ENCODE assay signal across 19 cellular contexts in genomic region chr1:22702255-22702654, GRCh38. TPM values are rescaled to one million over a fixed set of nuclear protein-coding genes. Genes with fewer than 3 reads are reported as not detected.
DNase-seq lines count a peak whose midpoint lies in the region; TF ChIP-seq lines count a peak whose summit lies in the region.
"Had no signal": no experiment of that assay in that cellular context is flagged by ENCODE, and none has a peak within 500 bp of the region (broad histone marks: within the 10 kb centered on the region; RNA-seq: fewer than 3 reads in every experiment).

No MANE protein-coding gene starts in this region.

- no peak overlapping the region for H2BK5ac ChIP-seq in neuronal stem cell (ENCODE audit: low read length)

- no peaks in the 10 kb centered on the region for H3K9me3 Mint-ChIP-seq in Caco-2 (ENCODE audit: unreplicated experiment)
- no peaks in the 10 kb centered on the region for H3K9me3 Mint-ChIP-seq in activated CD4-positive, alpha-beta memory T cell treated with anti-CD3 and anti-CD28 coated beads, Interleukin-2, amount 10 ng/mL, durations not matched to agents 7 days and 5 days
- no peaks in the 10 kb centered on the region for H3K9me3 Mint-ChIP-seq in activated T-helper 2 cell treated with anti-CD3 and anti-CD28 coated beads, Interferon-gamma antibody, Interleukin-2, Interleukin-4, amounts not matched to agents 10 μg/mL and 5 μg/mL and 100 μg/mL, durations not matched to agents 14 hours and 24 hours and 36 hours
- H3K9me3 Mint-ChIP-seq: CD4-positive, alpha-beta T cell had no signal

- no peak overlapping the region for H3K23ac ChIP-seq in neuronal stem cell (ENCODE audit: low read depth, low read length, poor library complexity)

- no peak overlapping the region for H2AFZ ChIP-seq in neuronal stem cell (ENCODE audit: low read length)
- H2AFZ ChIP-seq: PC-9 had no signal

- H3K14ac ChIP-seq in neuronal stem cell (ENCODE audit: low read length): no peak overlapping the region

- peak; percentile 84 to 85 for DNase-seq in Caco-2
- peak in 2 of 3 donors; percentile 72 to 77 for DNase-seq in Peyer's patch
- DNase-seq in left kidney (ENCODE audit: low read depth, low spot score): peak; percentile 28
- no peak for DNase-seq in neuronal stem cell (ENCODE audit: low spot score)
- no peak for DNase-seq in SKM-1 treated with dmso at 0.1 percent for 144 hours (lab: John Stamatoyannopoulos, UW; ENCODE audit: unreplicated experiment)
- DNase-seq in stimulated activated naive CD4-positive, alpha-beta T cell (lab: John Stamatoyannopoulos, UW): no peak
- no peak for DNase-seq in activated CD4-positive, alpha-beta memory T cell treated with anti-CD3 and anti-CD28 coated beads, Interleukin-2, amount 10 ng/mL, durations not matched to agents 7 days and 5 days
- no peak for DNase-seq in activated T-helper 2 cell treated with anti-CD3 and anti-CD28 coated beads, Interferon-gamma antibody, Interleukin-2, Interleukin-4, amounts not matched to agents 10 μg/mL and 5 μg/mL and 100 μg/mL, durations not matched to agents 14 hours and 24 hours and 36 hours (ENCODE audit: low spot score)
- DNase-seq: BE2C; CD4-positive, alpha-beta T cell; NCI-H1417; NCI-H1930; NCI-H524; PC-9 had no signal

- no peak overlapping the region for H4K91ac ChIP-seq in neuronal stem cell (ENCODE audit: low read depth, low read length, poor library complexity)

- no peak overlapping the region for H4K8ac ChIP-seq in neuronal stem cell (ENCODE audit: low read depth, low read length)

- TF ChIP-seq POLR2A in Peyer's patch (IDR thresholded peaks at IDR 0.05): no peak

- H2BK15ac ChIP-seq in neuronal stem cell (ENCODE audit: low read length): no peak overlapping the region

- no CpG with 5 or more reads among the region's 8 CpGs for WGBS in neuronal stem cell (ENCODE audit: extremely low coverage in 2 of 2, insufficient read length in 2 of 2, insufficient replicate concordance in 1 of 2), 2 donors

- H3K9ac ChIP-seq in neuronal stem cell (ENCODE audit: low read depth, low read length, poor library complexity): no peak overlapping the region

- TF ChIP-seq CTCF in Caco-2 (IDR thresholded peaks at IDR 0.05; ENCODE audit: insufficient read depth in 1 of 2, low read depth in 1 of 2, low read length in 1 of 2, severe bottlenecking in 1 of 2, unreplicated experiment in 1 of 2): no peak
- TF ChIP-seq CTCF in Peyer's patch (IDR thresholded peaks at IDR 0.05): no peak

- H2AK5ac ChIP-seq in neuronal stem cell (ENCODE audit: low read depth, low read length): peak overlapping the region; percentile 21

- H3K27me3 ChIP-seq in Caco-2 (replicated peaks; ENCODE audit: control insufficient read depth, insufficient read depth, low read length) (no peaks in the 10 kb centered on the region), Peyer's patch (no peaks in the 10 kb centered on the region), neuronal stem cell (ENCODE audit: control insufficient read depth in 3 of 3, insufficient read depth in 3 of 3, low read depth in 1 of 3, low read length in 3 of 3) (peaks cover 0 to 4% (median 0%) of the 10 kb centered on the region in 3 experiments)
- H3K27me3 ChIP-seq: BE2C had no signal

- H3K27ac ChIP-seq in Peyer's patch (peak overlapping the region in 2 of 4 donors; percentile 66 to 73), neuronal stem cell (replicated peaks; ENCODE audit: low read length) (no peak overlapping the region)
- H3K27ac ChIP-seq: PC-9 had no signal

- H3K27me3 Mint-ChIP-seq in Caco-2 (ENCODE audit: insufficient read depth, unreplicated experiment): no peaks in the 10 kb centered on the region
- peaks cover 14% of the 10 kb centered on the region for H3K27me3 Mint-ChIP-seq in activated CD4-positive, alpha-beta memory T cell treated with anti-CD3 and anti-CD28 coated beads, Interleukin-2, amount 10 ng/mL, durations not matched to agents 7 days and 5 days
- no peaks in the 10 kb centered on the region for H3K27me3 Mint-ChIP-seq in activated T-helper 2 cell treated with anti-CD3 and anti-CD28 coated beads, Interferon-gamma antibody, Interleukin-2, Interleukin-4, amounts not matched to agents 10 μg/mL and 5 μg/mL and 100 μg/mL, durations not matched to agents 14 hours and 24 hours and 36 hours (ENCODE audit: low read depth)

- H3K4me3 ChIP-seq in Caco-2 (ENCODE audit: low read depth, low read length): no peak overlapping the region
- H3K4me3 ChIP-seq in Peyer's patch: no peak overlapping the region
- H3K4me3 ChIP-seq in neuronal stem cell (ENCODE audit: low read length in 2 of 2): no peak overlapping the region
- H3K4me3 ChIP-seq: K562, PC-9 had no signal

- H3K36me3 Mint-ChIP-seq in Caco-2 (ENCODE audit: insufficient read depth, unreplicated experiment): no peaks in the 10 kb centered on the region
- no peaks in the 10 kb centered on the region for H3K36me3 Mint-ChIP-seq in activated CD4-positive, alpha-beta memory T cell treated with anti-CD3 and anti-CD28 coated beads, Interleukin-2, amount 10 ng/mL, durations not matched to agents 7 days and 5 days (ENCODE audit: low read depth)
- no peaks in the 10 kb centered on the region for H3K36me3 Mint-ChIP-seq in activated T-helper 2 cell treated with anti-CD3 and anti-CD28 coated beads, Interferon-gamma antibody, Interleukin-2, Interleukin-4, amounts not matched to agents 10 μg/mL and 5 μg/mL and 100 μg/mL, durations not matched to agents 14 hours and 24 hours and 36 hours (ENCODE audit: low read depth)

- no peak overlapping the region for H2BK120ac ChIP-seq in neuronal stem cell (ENCODE audit: low read depth, low read length)

- no peak overlapping the region for H2BK12ac ChIP-seq in neuronal stem cell (ENCODE audit: low read length)

- CTCF ChIA-PET in Caco-2 (lab: Charles Lee): interaction anchor here (0.6 to 1.7 kb wide), 3 partner anchors 13 to 318 kb away, joined by 3 to 6 read pairs (median 3); no protein-coding TSS in a partner anchor
- CTCF ChIA-PET in activated CD4-positive, alpha-beta memory T cell treated with anti-CD3 and anti-CD28 coated beads, Interleukin-2, amount 10 ng/mL, durations not matched to agents 7 days and 5 days (lab: Charles Lee): interaction anchor here (1.2 to 3.1 kb wide), 2 partner anchors 186 to 228 kb away, joined by 4 to 24 read pairs; no protein-coding TSS in a partner anchor

- H3K79me1 ChIP-seq in neuronal stem cell (ENCODE audit: low read depth, low read length): no peaks in the 10 kb centered on the region

- peak overlapping the region; percentile 96 for H3K27ac Mint-ChIP-seq in Caco-2 (ENCODE audit: unreplicated experiment)
- H3K27ac Mint-ChIP-seq in activated CD4-positive, alpha-beta memory T cell treated with anti-CD3 and anti-CD28 coated beads, Interleukin-2, amount 10 ng/mL, durations not matched to agents 7 days and 5 days: no peak overlapping the region
- no peak overlapping the region for H3K27ac Mint-ChIP-seq in activated T-helper 2 cell treated with anti-CD3 and anti-CD28 coated beads, Interferon-gamma antibody, Interleukin-2, Interleukin-4, amounts not matched to agents 10 μg/mL and 5 μg/mL and 100 μg/mL, durations not matched to agents 14 hours and 24 hours and 36 hours
- H3K27ac Mint-ChIP-seq: CD4-positive, alpha-beta T cell had no signal

- no peak overlapping the region for H3K4ac ChIP-seq in neuronal stem cell (ENCODE audit: low read length)

- H3K4me1 Mint-ChIP-seq in Caco-2 (ENCODE audit: low read depth, unreplicated experiment): peaks cover 28% of the 10 kb centered on the region
- no peaks in the 10 kb centered on the region for H3K4me1 Mint-ChIP-seq in activated CD4-positive, alpha-beta memory T cell treated with anti-CD3 and anti-CD28 coated beads, Interleukin-2, amount 10 ng/mL, durations not matched to agents 7 days and 5 days
- no peaks in the 10 kb centered on the region for H3K4me1 Mint-ChIP-seq in activated T-helper 2 cell treated with anti-CD3 and anti-CD28 coated beads, Interferon-gamma antibody, Interleukin-2, Interleukin-4, amounts not matched to agents 10 μg/mL and 5 μg/mL and 100 μg/mL, durations not matched to agents 14 hours and 24 hours and 36 hours (ENCODE audit: low read depth)

- H3K36me3 ChIP-seq in Caco-2 (ENCODE audit: control insufficient read depth, insufficient read depth, low read length): no peaks in the 10 kb centered on the region
- H3K36me3 ChIP-seq in Peyer's patch: no peaks in the 10 kb centered on the region
- no peaks in the 10 kb centered on the region for H3K36me3 ChIP-seq in neuronal stem cell (replicated peaks in 1 of 2; ENCODE audit: control insufficient read depth in 2 of 2, insufficient read depth in 2 of 2, low read length in 2 of 2)
- H3K36me3 ChIP-seq: BE2C had no signal

- H3K4me2 ChIP-seq in neuronal stem cell (ENCODE audit: insufficient read depth, low read length, poor library complexity, severe bottlenecking): no peak overlapping the region
- H3K4me2 ChIP-seq: PC-9 had no signal

- BruUV-seq in Caco-2 (replicated peaks; lab: Mats Ljungman, UMichigan): no TSS peak

- peak overlapping the region; percentile 18 for H3K4me3 Mint-ChIP-seq in Caco-2 (ENCODE audit: unreplicated experiment)
- H3K4me3 Mint-ChIP-seq in activated CD4-positive, alpha-beta memory T cell treated with anti-CD3 and anti-CD28 coated beads, Interleukin-2, amount 10 ng/mL, durations not matched to agents 7 days and 5 days: no peak overlapping the region
- no peak overlapping the region for H3K4me3 Mint-ChIP-seq in activated T-helper 2 cell treated with anti-CD3 and anti-CD28 coated beads, Interferon-gamma antibody, Interleukin-2, Interleukin-4, amounts not matched to agents 10 μg/mL and 5 μg/mL and 100 μg/mL, durations not matched to agents 14 hours and 24 hours and 36 hours (ENCODE audit: low read depth)
- H3K4me3 Mint-ChIP-seq: CD4-positive, alpha-beta T cell had no signal

- H3K4me1 ChIP-seq in Caco-2 (peaks cover 34% of the 10 kb centered on the region), Peyer's patch (peaks cover 0 to 9% (median 0%) of the 10 kb centered on the region in 4 donors), neuronal stem cell (ENCODE audit: control insufficient read depth in 2 of 2, insufficient read depth in 1 of 2, low read depth in 1 of 2, low read length in 2 of 2) (peaks cover 4 to 5% of the 10 kb centered on the region in 2 donors)
- H3K4me1 ChIP-seq: BE2C had no signal

- no peaks in the 10 kb centered on the region for H3K9me3 ChIP-seq in Caco-2
- no peaks in the 10 kb centered on the region for H3K9me3 ChIP-seq in Peyer's patch
- no peaks in the 10 kb centered on the region for H3K9me3 ChIP-seq in neuronal stem cell (replicated peaks in 1 of 2; ENCODE audit: control insufficient read depth in 2 of 2, insufficient read depth in 1 of 2, low read depth in 1 of 2, low read length in 2 of 2)
- H3K9me3 ChIP-seq: BE2C had no signal

- intact Hi-C loops in Caco-2 (cut with micrococcal nuclease; ENCODE audit: unreplicated experiment): loop anchor here (5.0 kb wide), 2 partner anchors 90 to 160 kb away; no protein-coding TSS in a partner anchor
- intact Hi-C loops in activated T-helper 2 cell treated with anti-CD3 and anti-CD28 coated beads, Interferon-gamma antibody, Interleukin-2, Interleukin-4, amounts not matched to agents 10 μg/mL and 5 μg/mL and 100 μg/mL, durations not matched to agents 14 hours and 24 hours and 36 hours (cut with micrococcal nuclease): loop anchor here (10.0 kb wide), 1 partner anchor 183 kb away; no protein-coding TSS in a partner anchor

- POLR2A ChIA-PET in Caco-2 (lab: Charles Lee): no interaction called here
- POLR2A ChIA-PET in activated CD4-positive, alpha-beta memory T cell treated with anti-CD3 and anti-CD28 coated beads, Interleukin-2, amount 10 ng/mL, durations not matched to agents 7 days and 5 days (lab: Charles Lee): interaction anchor here (0.6 kb wide), 1 partner anchor 642 kb away, joined by 3 read pairs; the partner anchor contains the start of gene HNRNPR

- peak overlapping the region; percentile 35 for H3K18ac ChIP-seq in neuronal stem cell (ENCODE audit: low read length)

RNA-seq across cellular contexts. Expression of gene EPHB2, which starts 8.4 kb away (rescaled TPM):
- total RNA-seq in Caco-2 (2022): 30.1 and 31.5 TPM in 2 replicates
- total RNA-seq in Peyer's patch: 10 to 100 TPM; 24.5 to 71.0 (median 53.9) TPM
- polyA plus RNA-seq in neuronal stem cell (2013, experiment 1 of 2): 25.3 TPM
- 26.4 TPM for polyA plus RNA-seq in neuronal stem cell (2013, experiment 2 of 2)
- not detected for total RNA-seq in activated CD4-positive, alpha-beta memory T cell treated with anti-CD3 and anti-CD28 coated beads, Interleukin-2, amount 10 ng/mL, durations not matched to agents 7 days and 5 days
- not detected in 2 replicates for total RNA-seq in activated T-helper 2 cell treated with anti-CD3 and anti-CD28 coated beads, Interferon-gamma antibody, Interleukin-2, Interleukin-4, amounts not matched to agents 10 μg/mL and 5 μg/mL and 100 μg/mL, durations not matched to agents 14 hours and 24 hours and 36 hours
- total RNA-seq: K562 had no signal
- polyA plus RNA-seq: K562 had no signal

RNA-seq across cellular contexts. Expression of gene C1QB, which starts 49.2 kb away (rescaled TPM):
- total RNA-seq in Caco-2 (2022): not detected in 2 replicates
- total RNA-seq in Peyer's patch: 100 to 1,000 TPM in 2 of 4 donors, 10 to 100 TPM in 2; 54.3 to 107 (median 86.1) TPM
- polyA plus RNA-seq in neuronal stem cell (2013, experiment 1 of 2): not detected
- not detected for polyA plus RNA-seq in neuronal stem cell (2013, experiment 2 of 2)
- total RNA-seq in activated CD4-positive, alpha-beta memory T cell treated with anti-CD3 and anti-CD28 coated beads, Interleukin-2, amount 10 ng/mL, durations not matched to agents 7 days and 5 days: not detected
- not detected in 2 replicates for total RNA-seq in activated T-helper 2 cell treated with anti-CD3 and anti-CD28 coated beads, Interferon-gamma antibody, Interleukin-2, Interleukin-4, amounts not matched to agents 10 μg/mL and 5 μg/mL and 100 μg/mL, durations not matched to agents 14 hours and 24 hours and 36 hours
- total RNA-seq: A172; CD4-positive, alpha-beta T cell; H1; M059J; PC-9; SK-MEL-5 had no signal
- polyA plus RNA-seq: H1, K562 had no signal

RNA-seq across cellular contexts. Expression of gene C1QC, which starts 58.8 kb away (rescaled TPM):
- total RNA-seq in Caco-2 (2022) (not detected in 2 replicates), Peyer's patch (10 to 100 TPM; 30.1 to 85.0 (median 50.0) TPM)
- polyA plus RNA-seq in neuronal stem cell (2013, experiment 1 of 2): not detected
- not detected for polyA plus RNA-seq in neuronal stem cell (2013, experiment 2 of 2)
- total RNA-seq in activated CD4-positive, alpha-beta memory T cell treated with anti-CD3 and anti-CD28 coated beads, Interleukin-2, amount 10 ng/mL, durations not matched to agents 7 days and 5 days: not detected
- total RNA-seq in activated T-helper 2 cell treated with anti-CD3 and anti-CD28 coated beads, Interferon-gamma antibody, Interleukin-2, Interleukin-4, amounts not matched to agents 10 μg/mL and 5 μg/mL and 100 μg/mL, durations not matched to agents 14 hours and 24 hours and 36 hours: not detected in 2 replicates
- total RNA-seq: A172; CD4-positive, alpha-beta T cell; H1; M059J; PC-9; SK-MEL-5 had no signal
- polyA plus RNA-seq: H1, K562 had no signal

Comparison
In these comparisons a context has a peak if more than half of its experiments do, and no peak if none do; other contexts are left out.
1. DNase-seq: peak in Caco-2 (2 of 2), Peyer's patch (2 of 3) and left kidney (single experiment); none in neuronal stem cell (single experiment), SKM-1 treated with dmso at 0.1 percent for 144 hours (single experiment), stimulated activated naive CD4-positive, alpha-beta T cell (0 of 6), activated CD4-positive, alpha-beta memory T cell treated with anti-CD3 and anti-CD28 coated beads, Interleukin-2, amount 10 ng/mL, durations not matched to agents 7 days and 5 days (single experiment) and activated T-helper 2 cell treated with anti-CD3 and anti-CD28 coated beads, Interferon-gamma antibody, Interleukin-2, Interleukin-4, amounts not matched to agents 10 μg/mL and 5 μg/mL and 100 μg/mL, durations not matched to agents 14 hours and 24 hours and 36 hours (single experiment).
2. RNA of gene EPHB2, which starts 8.4 kb away (total RNA-seq): 24.5 to 71.0 TPM in Peyer's patch and 30.1 to 31.5 TPM in Caco-2; not detected in activated CD4-positive, alpha-beta memory T cell treated with anti-CD3 and anti-CD28 coated beads, Interleukin-2, amount 10 ng/mL, durations not matched to agents 7 days and 5 days and not detected in activated T-helper 2 cell treated with anti-CD3 and anti-CD28 coated beads, Interferon-gamma antibody, Interleukin-2, Interleukin-4, amounts not matched to agents 10 μg/mL and 5 μg/mL and 100 μg/mL, durations not matched to agents 14 hours and 24 hours and 36 hours; every median in the first group is over 10 times any median in the second.
3. RNA of gene C1QB, which starts 49.2 kb away (total RNA-seq): 54.3 to 107 TPM in Peyer's patch; not detected in Caco-2, not detected in activated CD4-positive, alpha-beta memory T cell treated with anti-CD3 and anti-CD28 coated beads, Interleukin-2, amount 10 ng/mL, durations not matched to agents 7 days and 5 days and not detected in activated T-helper 2 cell treated with anti-CD3 and anti-CD28 coated beads, Interferon-gamma antibody, Interleukin-2, Interleukin-4, amounts not matched to agents 10 μg/mL and 5 μg/mL and 100 μg/mL, durations not matched to agents 14 hours and 24 hours and 36 hours; every median in the first group is over 10 times any median in the second.
4. RNA of gene C1QC, which starts 58.8 kb away (total RNA-seq): 30.1 to 85.0 TPM in Peyer's patch; not detected in Caco-2, not detected in activated CD4-positive, alpha-beta memory T cell treated with anti-CD3 and anti-CD28 coated beads, Interleukin-2, amount 10 ng/mL, durations not matched to agents 7 days and 5 days and not detected in activated T-helper 2 cell treated with anti-CD3 and anti-CD28 coated beads, Interferon-gamma antibody, Interleukin-2, Interleukin-4, amounts not matched to agents 10 μg/mL and 5 μg/mL and 100 μg/mL, durations not matched to agents 14 hours and 24 hours and 36 hours; every median in the first group is over 10 times any median in the second.